Comparison of ENCODE assay signal across 16 cellular contexts in the genomic region with DNA sequence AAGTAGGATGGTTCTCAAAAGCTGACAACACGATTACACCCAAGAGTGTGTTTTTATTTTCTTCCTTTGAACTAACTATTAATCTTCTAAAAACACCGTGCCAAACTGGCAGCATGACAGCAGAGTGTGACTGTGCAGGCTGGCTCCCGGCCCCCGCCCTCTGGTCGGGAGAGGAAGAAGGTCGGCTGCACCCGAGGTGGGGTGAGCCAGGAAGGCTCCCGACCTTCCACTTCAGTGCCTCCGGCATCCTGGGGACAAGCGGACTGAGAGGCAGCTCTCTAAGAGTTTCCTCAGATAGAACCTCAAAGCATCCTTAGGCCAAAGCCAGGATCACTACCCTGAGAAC. TPM values are rescaled to one million over a fixed set of nuclear protein-coding genes. Genes with fewer than 3 reads are reported as not detected.
DNase-seq lines count a peak whose midpoint lies in the region; ATAC-seq and TF ChIP-seq lines count a peak whose summit lies in the region.
"Had no signal": no experiment of that assay in that cellular context is flagged by ENCODE, and none has a peak within 500 bp of the region (broad histone marks: within the 10 kb centered on the region; RNA-seq: fewer than 3 reads in every experiment).

No MANE protein-coding gene starts in this region.

- no peak overlapping the region for H3K4me2 ChIP-seq in IMR-90 (ENCODE audit: low read depth, low read length)
- H3K4me2 ChIP-seq: BLaER1 had no signal

- H3K23ac ChIP-seq in IMR-90 (ENCODE audit: low read depth, low read length): no peak overlapping the region

- no peak overlapping the region for H2BK5ac ChIP-seq in IMR-90 (ENCODE audit: low read depth, low read length, poor library complexity, severe bottlenecking)

- 52% methylated on average over 6 of the region's 10 CpGs; no CpG with 5 or more reads in 1 of the 2 experiments for WGBS in IMR-90 (ENCODE audit: extremely low coverage in 2 of 2, insufficient read length in 1 of 2), 2 experiments
- WGBS in suprapubic skin: 28% methylated on average over 8 of the region's 10 CpGs

- peak overlapping the region; percentile 4 for H2AFZ ChIP-seq in IMR-90 (replicated peaks; ENCODE audit: low read length, poor library complexity)
- H2AFZ ChIP-seq: hepatocyte had no signal

- H3K4me3 ChIP-seq in IMR-90 (ENCODE audit: insufficient read depth, low read depth, low read length) (no peak overlapping the region), dorsolateral prefrontal cortex (no peak overlapping the region), suprapubic skin (no peak overlapping the region)
- H3K4me3 ChIP-seq: BLaER1, hepatocyte had no signal

- no peak overlapping the region for H2AK5ac ChIP-seq in IMR-90 (ENCODE audit: low read depth, low read length)

- no peak overlapping the region for H3K4ac ChIP-seq in IMR-90 (ENCODE audit: low read depth, low read length)

- H3K9me3 ChIP-seq in IMR-90 (ENCODE audit: control insufficient read depth, insufficient read depth, low read length): no peaks in the 10 kb centered on the region
- H3K9me3 ChIP-seq in suprapubic skin: no peaks in the 10 kb centered on the region
- H3K9me3 ChIP-seq: BLaER1 had no signal

- H3K79me1 ChIP-seq in IMR-90 (ENCODE audit: low read depth in 1 of 2, low read length in 2 of 2): no peaks in the 10 kb centered on the region

- no peak for DNase-seq in IMR-90
- no peak for DNase-seq in dorsolateral prefrontal cortex
- DNase-seq in left colon: peak; percentile 60 to 64
- peak in 1 of 2 donors; percentile 82 for DNase-seq in suprapubic skin (ENCODE audit: low spot score in 2 of 2)
- DNase-seq in foreskin melanocyte: no peak
- no peak for DNase-seq in inferior parietal cortex (ENCODE audit: extremely low spot score)
- no peak for DNase-seq in activated naive CD8-positive, alpha-beta T cell treated with anti-CD3 and anti-CD28 coated beads for 36 hours
- DNase-seq in OCI-M2 (lab: John Stamatoyannopoulos, UW; ENCODE audit: unreplicated experiment): no peak
- DNase-seq: activated CD4-positive, alpha-beta T cell treated with anti-CD3 and anti-CD28 coated beads for 1 hour; activated T-cell treated with anti-CD3 and anti-CD28 coated beads, Interleukin-2, amount 50 U/mL, for 1 hour; effector CD4-positive, alpha-beta T cell; EL; stimulated activated CD4-positive, alpha-beta T cell treated with anti-CD3 and anti-CD28 coated beads, Interleukin-4, amount 100 ng/mL, for 24 hours; stimulated activated naive CD4-positive, alpha-beta T cell treated with Interleukin-2 at 50 U/mL for 16 hours had no signal

- H3K9me3 Mint-ChIP-seq in activated naive CD8-positive, alpha-beta T cell treated with anti-CD3 and anti-CD28 coated beads for 36 hours: no peaks in the 10 kb centered on the region

- H3K9me1 ChIP-seq in IMR-90 (ENCODE audit: insufficient read depth, low read length): no peaks in the 10 kb centered on the region

- H2BK20ac ChIP-seq in IMR-90 (ENCODE audit: low read depth, low read length): no peak overlapping the region

- H3K27ac Mint-ChIP-seq in activated naive CD8-positive, alpha-beta T cell treated with anti-CD3 and anti-CD28 coated beads for 36 hours: no peak overlapping the region

- dilution Hi-C loops in IMR-90 (cut with HindIII; ENCODE audit: low sequenced_read_pairs, unreplicated experiment): no loop called here

- H4K91ac ChIP-seq in IMR-90 (ENCODE audit: insufficient read depth, low read depth, low read length): no peak overlapping the region

- H4K8ac ChIP-seq in IMR-90 (ENCODE audit: low read depth in 2 of 2, low read length in 2 of 2): no peak overlapping the region

- H3K27me3 Mint-ChIP-seq in activated naive CD8-positive, alpha-beta T cell treated with anti-CD3 and anti-CD28 coated beads for 36 hours: no peaks in the 10 kb centered on the region

- H3K4me1 ChIP-seq in IMR-90 (ENCODE audit: control insufficient read depth, insufficient read depth, low read length) (no peaks in the 10 kb centered on the region), suprapubic skin (peaks cover 57% of the 10 kb centered on the region)

- H2BK15ac ChIP-seq in IMR-90 (ENCODE audit: low read depth, low read length): no peak overlapping the region

- ATAC-seq in IMR-90 (ENCODE audit: low read depth) (no peak), left colon (peak; percentile 68)

- no peak overlapping the region for H2BK120ac ChIP-seq in IMR-90 (ENCODE audit: low read depth, low read length)

- TF ChIP-seq RAD21 in IMR-90 (IDR thresholded peaks at IDR 0.05; ENCODE audit: low read length): no peak

- no peak overlapping the region for H3K18ac ChIP-seq in IMR-90 (ENCODE audit: low read depth, low read length)

- peaks cover 3% of the 10 kb centered on the region for H3K4me1 Mint-ChIP-seq in activated naive CD8-positive, alpha-beta T cell treated with anti-CD3 and anti-CD28 coated beads for 36 hours

- no peak overlapping the region for H3K56ac ChIP-seq in IMR-90 (ENCODE audit: extremely low read depth, insufficient read depth, low read length)

- TF ChIP-seq CTCF in IMR-90 (conservative IDR thresholded peaks at IDR 0.05; ENCODE audit: low read depth, low read length): no peak
- TF ChIP-seq CTCF in dorsolateral prefrontal cortex (IDR thresholded peaks at IDR 0.05 in 54 of 56, conservative IDR thresholded peaks at IDR 0.05 in 2 of 56; ENCODE audit: low read depth in 1 of 56, partially characterized antibody in 56 of 56): no peak
- TF ChIP-seq CTCF in suprapubic skin (IDR thresholded peaks at IDR 0.05): no peak

- no peak overlapping the region for H2AK9ac ChIP-seq in IMR-90 (replicated peaks; ENCODE audit: low read depth, low read length, poor library complexity)

- no peaks in the 10 kb centered on the region for H4K20me1 ChIP-seq in IMR-90 (ENCODE audit: insufficient read depth, low read length)
- H4K20me1 ChIP-seq: BLaER1 had no signal

- intact Hi-C loops in IMR-90 (cut with micrococcal nuclease) (no loop called here), dorsolateral prefrontal cortex (cut with DNase I) (no loop called here), left colon (cut with DNase I, micrococcal nuclease) (no loop called here)

- no peak for TF ChIP-seq EP300 in suprapubic skin (IDR thresholded peaks at IDR 0.05)

- H4K5ac ChIP-seq in IMR-90 (ENCODE audit: low read depth, low read length): no peak overlapping the region

- no peaks in the 10 kb centered on the region for H3K36me3 Mint-ChIP-seq in activated naive CD8-positive, alpha-beta T cell treated with anti-CD3 and anti-CD28 coated beads for 36 hours

- H3K36me3 ChIP-seq in IMR-90 (ENCODE audit: control insufficient read depth, insufficient read depth, low read length) (no peaks in the 10 kb centered on the region), suprapubic skin (no peaks in the 10 kb centered on the region)
- H3K36me3 ChIP-seq: BLaER1 had no signal

- no peak overlapping the region for H3K9ac ChIP-seq in IMR-90 (ENCODE audit: low read depth, low read length)
- H3K9ac ChIP-seq: BLaER1 had no signal

- no peak for TF ChIP-seq POLR2A in IMR-90 (IDR thresholded peaks at IDR 0.05; ENCODE audit: low read depth, low read length)
- TF ChIP-seq POLR2A in suprapubic skin (IDR thresholded peaks at IDR 0.05): no peak

- no peak overlapping the region for H3K14ac ChIP-seq in IMR-90 (replicated peaks; ENCODE audit: low read depth, low read length)

- H3K27ac ChIP-seq in IMR-90 (ENCODE audit: insufficient read depth, low read length) (no peak overlapping the region), dorsolateral prefrontal cortex (peak overlapping the region in 34 of 59 donors; percentile 0 to 68 (median 34)), suprapubic skin (peak overlapping the region; percentile 82)
- H3K27ac ChIP-seq: BLaER1, hepatocyte had no signal

- CTCF ChIA-PET in IMR-90 (lab: Yijun Ruan, JAX): interaction anchor here (1.1 kb wide), 1 partner anchor 45 kb away, joined by 3 read pairs; no protein-coding TSS in a partner anchor

- BruUV-seq in IMR-90 (replicated peaks; lab: Mats Ljungman, UMichigan): no TSS peak

- H3K4me3 Mint-ChIP-seq in activated naive CD8-positive, alpha-beta T cell treated with anti-CD3 and anti-CD28 coated beads for 36 hours: no peak overlapping the region

- in situ Hi-C loops in IMR-90 (cut with MboI; ENCODE audit: low sequenced_read_pairs): no loop called here

- POLR2A ChIA-PET in IMR-90 (lab: Charles Lee; ENCODE audit: unreplicated experiment): no interaction called here

- H3K27me3 ChIP-seq in IMR-90 (ENCODE audit: control insufficient read depth, insufficient read depth, low read length): peaks cover 46% of the 10 kb centered on the region
- no peaks in the 10 kb centered on the region for H3K27me3 ChIP-seq in dorsolateral prefrontal cortex
- no peaks in the 10 kb centered on the region for H3K27me3 ChIP-seq in suprapubic skin
- H3K27me3 ChIP-seq: BLaER1, hepatocyte had no signal

TF ChIP-seq in IMR-90, 13 proteins besides CTCF, POLR2A, EP300 and RAD21:
- TF ChIP-seq CEBPB (IDR thresholded peaks at IDR 0.05; ENCODE audit: low read depth, low read length): no peak
- no peak for TF ChIP-seq BHLHE40 (IDR thresholded peaks at IDR 0.05; ENCODE audit: low read depth, low read length)
- no peak for TF ChIP-seq MAZ (IDR thresholded peaks at IDR 0.05; ENCODE audit: borderline replicate concordance, low read depth, low read length)
- TF ChIP-seq NFE2L2 (IDR thresholded peaks at IDR 0.05; ENCODE audit: low read depth, low read length): no peak
- TF ChIP-seq MXI1 (IDR thresholded peaks at IDR 0.05; ENCODE audit: borderline replicate concordance, low read depth, low read length): no peak
- TF ChIP-seq MAFK (IDR thresholded peaks at IDR 0.05; ENCODE audit: low read depth, low read length): no peak
- TF ChIP-seq ELK1 (IDR thresholded peaks at IDR 0.05; ENCODE audit: borderline replicate concordance, low read depth, low read length): no peak
- no peak for TF ChIP-seq RFX5 (IDR thresholded peaks at IDR 0.05; ENCODE audit: low read depth, low read length)
TF ChIP-seq in IMR-90: peak in this region for 0.

RNA-seq across cellular contexts. Expression of gene SLC22A23, which starts 29.1 kb away (rescaled TPM):
- total RNA-seq in IMR-90 (2012; rRNA removed) (0.56 and 0.72 TPM in 2 replicates), dorsolateral prefrontal cortex (100 to 1,000 TPM in 1 of 120 experiments, 10 to 100 TPM in 119; 36.4 to 160 (median 55.7) TPM), left colon (10 to 100 TPM; 75.2 to 98.6 TPM), suprapubic skin (10 to 100 TPM; 38.2 to 59.8 (median 48.1) TPM)
- polyA plus RNA-seq in IMR-90 (2012; rRNA removed): 1.1 and 1.6 TPM in 2 replicates
- polyA plus RNA-seq in IMR-90 (2012; cell fraction: cytosol; rRNA removed): 1.2 and 1.9 TPM in 2 replicates
- polyA plus RNA-seq in IMR-90 (2012; cell fraction: nucleus; rRNA removed; ENCODE audit: low replicate concordance): 1.9 TPM in 2 replicates
- under 1 TPM; 0.24 to 0.41 TPM for total RNA-seq in activated naive CD8-positive, alpha-beta T cell treated with anti-CD3 and anti-CD28 coated beads for 36 hours

Comparison
In these comparisons a context has a peak if more than half of its experiments do, and no peak if none do; other contexts are left out.
1. DNase-seq: peak in left colon (2 of 2); none in IMR-90 (single experiment), dorsolateral prefrontal cortex (0 of 10), foreskin melanocyte (single experiment), inferior parietal cortex (single experiment), activated naive CD8-positive, alpha-beta T cell treated with anti-CD3 and anti-CD28 coated beads for 36 hours (single experiment) and OCI-M2 (single experiment).
2. RNA of gene SLC22A23, which starts 29.1 kb away (total RNA-seq): 75.2 to 98.6 TPM in left colon, 38.2 to 59.8 TPM in suprapubic skin and 36.4 to 160 TPM in dorsolateral prefrontal cortex; 0.56 to 0.72 TPM in IMR-90 and 0.24 to 0.41 TPM in activated naive CD8-positive, alpha-beta T cell treated with anti-CD3 and anti-CD28 coated beads for 36 hours; every median in the first group is over 10 times any median in the second.